ENCODE assay signal across 3 cellular contexts in the genomic region with DNA sequence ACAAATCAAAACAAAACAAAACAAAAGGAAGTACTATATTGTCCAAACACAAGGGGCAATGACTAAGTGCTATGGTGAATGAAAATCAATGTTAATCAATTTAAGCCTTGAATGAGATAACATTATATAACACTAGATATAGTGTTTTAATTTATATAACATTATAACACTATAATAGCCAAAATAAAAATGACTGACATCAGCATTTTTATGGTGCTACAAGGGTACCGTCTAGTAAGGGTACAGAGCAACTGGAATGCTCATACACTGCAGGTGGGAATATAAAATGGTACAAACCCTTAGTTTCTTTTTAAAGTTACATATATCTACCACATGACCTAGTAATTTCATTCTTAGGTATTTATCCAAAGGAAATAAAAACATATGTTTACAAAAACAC.
TF ChIP-seq lines count a peak whose summit lies in the region.

No MANE protein-coding gene starts in this region.

TF ChIP-seq in A549, 52 proteins besides CTCF, POLR2A, EP300 and RAD21:
- TF ChIP-seq, protein P1, sequence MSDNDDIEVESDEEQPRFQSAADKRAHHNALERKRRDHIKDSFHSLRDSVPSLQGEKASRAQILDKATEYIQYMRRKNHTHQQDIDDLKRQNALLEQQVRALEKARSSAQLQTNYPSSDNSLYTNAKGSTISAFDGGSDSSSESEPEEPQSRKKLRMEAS (IDR thresholded peaks at IDR 0.05): no peak
- peak; percentile 93 for TF ChIP-seq MAFK (IDR thresholded peaks at IDR 0.05; ENCODE audit: partially characterized antibody)
- TF ChIP-seq FOXS1 (CRISPR knock-in tag; IDR thresholded peaks at IDR 0.05): no peak
- TF ChIP-seq FOSL2 (IDR thresholded peaks at IDR 0.05): no peak
- TF ChIP-seq FOSL2 (CRISPR knock-in tag; IDR thresholded peaks at IDR 0.05): no peak
- TF ChIP-seq ZSCAN20 (CRISPR knock-in tag; IDR thresholded peaks at IDR 0.05): no peak
- TF ChIP-seq CHD2 (IDR thresholded peaks at IDR 0.05; ENCODE audit: low read length, partially characterized antibody): no peak

TF ChIP-seq in IMR-90, 13 proteins besides CTCF, POLR2A, EP300 and RAD21:
- TF ChIP-seq MAFK (IDR thresholded peaks at IDR 0.05; ENCODE audit: low read depth, low read length) (peak; percentile 95), BHLHE40 (IDR thresholded peaks at IDR 0.05; ENCODE audit: low read depth, low read length) (no peak)
TF ChIP-seq in IMR-90: peak in this region for 1.

TF ChIP-seq in K562, 482 proteins besides CTCF, POLR2A, EP300 and RAD21:
- TF ChIP-seq, protein P2, sequence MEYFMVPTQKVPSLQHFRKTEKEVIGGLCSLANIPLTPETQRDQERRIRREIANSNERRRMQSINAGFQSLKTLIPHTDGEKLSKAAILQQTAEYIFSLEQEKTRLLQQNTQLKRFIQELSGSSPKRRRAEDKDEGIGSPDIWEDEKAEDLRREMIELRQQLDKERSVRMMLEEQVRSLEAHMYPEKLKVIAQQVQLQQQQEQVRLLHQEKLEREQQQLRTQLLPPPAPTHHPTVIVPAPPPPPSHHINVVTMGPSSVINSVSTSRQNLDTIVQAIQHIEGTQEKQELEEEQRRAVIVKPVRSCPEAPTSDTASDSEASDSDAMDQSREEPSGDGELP (CRISPR knock-in tag; IDR thresholded peaks at IDR 0.05; ENCODE audit: borderline replicate concordance): no peak
- TF ChIP-seq MAFK (IDR thresholded peaks at IDR 0.05; ENCODE audit: low read length) (peak; percentile 71), C11orf30 (IDR thresholded peaks at IDR 0.05; ENCODE audit: low read depth) (peak; percentile 65), MAFG (tag; conservative IDR thresholded peaks at IDR 0.05) (peak; percentile 48; the same call in 1 of the 2 replicates), ZNF316 (IDR thresholded peaks at IDR 0.05) (peak; percentile 83), MAFF (IDR thresholded peaks at IDR 0.05; ENCODE audit: low read length) (peak; percentile 82), CREB1 (IDR thresholded peaks at IDR 0.05) (no peak), CREB1 (CRISPR knock-in tag; IDR thresholded peaks at IDR 0.05) (no peak)
